Comparison of ENCODE assay signal across 11 cellular contexts in genomic region chr2:157440404-157441071, GRCh38. TPM values are rescaled to one million over a fixed set of nuclear protein-coding genes. Genes with fewer than 3 reads are reported as not detected.
DNase-seq lines count a peak whose midpoint lies in the region; TF ChIP-seq lines count a peak whose summit lies in the region.
"Had no signal": no experiment of that assay in that cellular context is flagged by ENCODE, and none has a peak within 500 bp of the region (broad histone marks: within the 10 kb centered on the region; RNA-seq: fewer than 3 reads in every experiment).

No MANE protein-coding gene starts in this region.

- intact Hi-C loops in breast epithelium (cut with DNase I; ENCODE audit: low total_unique reads) (loop anchor here (5.0 kb wide), 1 partner anchor 1618 kb away; no protein-coding TSS in a partner anchor), tibial artery (cut with DNase I; ENCODE audit: low total_unique reads) (no loop called here)

- no peak for DNase-seq in T-helper 2 cell treated with Interferon-gamma antibody and Interleukin-4, amounts not matched to agents 5 μg/mL and 100 μg/mL, for 36 hours (ENCODE audit: low spot score)
- DNase-seq in T-helper 2 cell (no peak), breast epithelium (ENCODE audit: low spot score in 2 of 2) (no peak), GM20000 (ENCODE audit: low spot score) (no peak), tibial artery (no peak)
- DNase-seq in effector CD4-positive, alpha-beta T cell: no peak
- DNase-seq: H9 had no signal

- no peaks in the 10 kb centered on the region for H3K27me3 Mint-ChIP-seq in T-helper 2 cell treated with Interferon-gamma antibody and Interleukin-4, amounts not matched to agents 5 μg/mL and 100 μg/mL, for 36 hours (ENCODE audit: low read depth)
- no peaks in the 10 kb centered on the region for H3K27me3 Mint-ChIP-seq in IgD-negative memory B cell

- peaks cover 78% of the 10 kb centered on the region for H3K36me3 Mint-ChIP-seq in T-helper 2 cell treated with Interferon-gamma antibody and Interleukin-4, amounts not matched to agents 5 μg/mL and 100 μg/mL, for 36 hours (ENCODE audit: low read depth)
- peaks cover 19% of the 10 kb centered on the region for H3K36me3 Mint-ChIP-seq in IgD-negative memory B cell

- H3K36me3 ChIP-seq in breast epithelium (no peaks in the 10 kb centered on the region), tibial artery (no peaks in the 10 kb centered on the region)
- H3K36me3 ChIP-seq: SJSA1 had no signal

- TF ChIP-seq CTCF in breast epithelium (IDR thresholded peaks at IDR 0.05) (no peak), GM20000 (IDR thresholded peaks at IDR 0.05; ENCODE audit: extremely low read depth, missing control alignments) (no peak), tibial artery (IDR thresholded peaks at IDR 0.05) (no peak)

- peak overlapping the region; percentile 97 for H3K27ac Mint-ChIP-seq in T-helper 2 cell treated with Interferon-gamma antibody and Interleukin-4, amounts not matched to agents 5 μg/mL and 100 μg/mL, for 36 hours
- H3K27ac Mint-ChIP-seq in IgD-negative memory B cell: peak overlapping the region; percentile 87 to 98 (median 98)

- H3K27me3 ChIP-seq in breast epithelium: no peaks in the 10 kb centered on the region
- H3K27me3 ChIP-seq in tibial artery: no peaks in the 10 kb centered on the region
- H3K27me3 ChIP-seq: SJSA1 had no signal

- peaks cover 41% of the 10 kb centered on the region for H3K4me1 Mint-ChIP-seq in T-helper 2 cell treated with Interferon-gamma antibody and Interleukin-4, amounts not matched to agents 5 μg/mL and 100 μg/mL, for 36 hours (ENCODE audit: low read depth)
- H3K4me1 Mint-ChIP-seq in IgD-negative memory B cell: peaks cover 35 to 47% (median 44%) of the 10 kb centered on the region in 3 donors
- H3K4me1 Mint-ChIP-seq: H9 had no signal

- no peak for TF ChIP-seq POLR2A in breast epithelium (IDR thresholded peaks at IDR 0.05)

- H3K4me3 ChIP-seq in breast epithelium: peak overlapping the region in 2 of 3 donors; percentile 0 to 30
- H3K4me3 ChIP-seq in skin epidermis: peak overlapping the region; percentile 29 to 39 (median 34)
- H3K4me3 ChIP-seq in tibial artery: no peak overlapping the region
- H3K4me3 ChIP-seq: SJSA1 had no signal

- H3K27ac ChIP-seq in breast epithelium (no peak overlapping the region), skin epidermis (peak overlapping the region in 16 of 21 experiments; percentile 17 to 90 (median 62)), tibial artery (no peak overlapping the region)
- H3K27ac ChIP-seq: SJSA1 had no signal

- peak overlapping the region; percentile 100 for H3K4me3 Mint-ChIP-seq in T-helper 2 cell treated with Interferon-gamma antibody and Interleukin-4, amounts not matched to agents 5 μg/mL and 100 μg/mL, for 36 hours
- H3K4me3 Mint-ChIP-seq in IgD-negative memory B cell: peak overlapping the region; percentile 89 to 99 (median 98)
- H3K4me3 Mint-ChIP-seq: H9 had no signal

- H3K9me3 ChIP-seq in breast epithelium: no peaks in the 10 kb centered on the region
- H3K9me3 ChIP-seq in tibial artery: no peaks in the 10 kb centered on the region
- H3K9me3 ChIP-seq: SJSA1 had no signal

- no peaks in the 10 kb centered on the region for H3K4me1 ChIP-seq in breast epithelium
- H3K4me1 ChIP-seq in tibial artery: peaks cover 0 to 14% (median 0%) of the 10 kb centered on the region in 4 donors
- H3K4me1 ChIP-seq: SJSA1 had no signal

- no peaks in the 10 kb centered on the region for H3K9me3 Mint-ChIP-seq in T-helper 2 cell treated with Interferon-gamma antibody and Interleukin-4, amounts not matched to agents 5 μg/mL and 100 μg/mL, for 36 hours
- no peaks in the 10 kb centered on the region for H3K9me3 Mint-ChIP-seq in IgD-negative memory B cell
- H3K9me3 Mint-ChIP-seq: H9 had no signal

RNA-seq across cellular contexts. Expression of gene CYTIP, which starts 3.4 kb away (rescaled TPM):
- 83.6 TPM for polyA plus RNA-seq in IgD-negative memory B cell
- 10 to 100 TPM; 11.5 to 18.7 (median 16.8) TPM for total RNA-seq in breast epithelium
- total RNA-seq: A172, SJSA1 had no signal

Comparison
In these comparisons a context has a peak if more than half of its experiments do, and no peak if none do; other contexts are left out.
1. H3K27ac ChIP-seq: peak in skin epidermis (16 of 21); none in breast epithelium (0 of 2) and tibial artery (0 of 2).
2. H3K4me3 ChIP-seq: peak in breast epithelium (2 of 3) and skin epidermis (7 of 7); none in tibial artery (0 of 2).